ENCODE assay signal across 16 cellular contexts in the genomic region with DNA sequence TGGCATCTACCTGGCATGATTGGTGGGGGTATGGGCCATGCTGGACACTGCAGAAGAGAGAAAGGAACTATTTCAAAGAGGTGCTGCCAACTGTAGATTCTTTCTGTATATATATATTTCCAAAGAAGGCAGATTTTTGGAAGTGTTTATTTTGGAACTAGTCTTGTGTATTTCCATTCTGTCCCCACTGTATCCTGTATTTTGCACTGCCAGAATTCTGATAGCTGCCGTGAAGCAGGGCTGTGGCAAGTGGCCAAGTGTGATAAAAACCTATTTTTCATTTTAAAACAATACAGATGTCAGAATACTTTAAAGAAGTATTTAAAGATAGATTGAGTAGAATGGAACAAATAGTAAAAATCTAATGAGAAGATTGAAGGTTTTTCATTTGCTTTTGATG. TPM values are rescaled to one million over a fixed set of nuclear protein-coding genes. Genes with fewer than 3 reads are reported as not detected.
A peak's percentile ranks its signal among the peaks of the same experiment; 100 is the strongest.
DNase-seq lines count a peak whose midpoint lies in the region; FAIRE-seq and TF ChIP-seq lines count a peak whose summit lies in the region.
"Had no signal": no experiment of that assay in that cellular context is flagged by ENCODE, and none has a peak within 500 bp of the region (broad histone marks: within the 10 kb centered on the region; RNA-seq: fewer than 3 reads in every experiment).

No MANE protein-coding gene starts in this region.

- H3K27ac ChIP-seq in spleen = peak overlapping the region in 5 of 8 donors; percentile 13 to 40 (median 29)

- TF ChIP-seq CTCF in brain (conservative IDR thresholded peaks at IDR 0.05) (no peak), spleen (IDR thresholded peaks at IDR 0.05 in 8 of 11, conservative IDR thresholded peaks at IDR 0.05 in 3 of 11) (no peak), lower leg skin (IDR thresholded peaks at IDR 0.05) (no peak)

- H3K27ac Mint-ChIP-seq in brain = peak overlapping the region in 3 of 5 experiments; percentile 16 to 76 (median 65)
- H3K27ac Mint-ChIP-seq: natural killer cell had no signal

- intact Hi-C loops in spleen (cut with DNase I; ENCODE audit: low total_unique reads) = no loop called here
- intact Hi-C loops in lower leg skin (cut with DNase I; ENCODE audit: low total_unique reads) = no loop called here

- no peaks in the 10 kb centered on the region for H3K36me3 Mint-ChIP-seq in brain
- H3K36me3 Mint-ChIP-seq: natural killer cell had no signal

- H3K9me3 ChIP-seq in MG63 = no peaks in the 10 kb centered on the region; the same call in 1 of the 2 replicates
- H3K9me3 ChIP-seq in spleen = no peaks in the 10 kb centered on the region
- H3K9me3 ChIP-seq: BE2C had no signal

- no peak for FAIRE-seq in urothelium cell line (lab: Jason Lieb, UNC)
- FAIRE-seq: keratinocyte had no signal

- H3K27me3 ChIP-seq in MG63 = no peaks in the 10 kb centered on the region
- no peaks in the 10 kb centered on the region for H3K27me3 ChIP-seq in spleen (replicated peaks in 1 of 7)
- H3K27me3 ChIP-seq: BE2C had no signal

- TF ChIP-seq POLR2A in spleen (IDR thresholded peaks at IDR 0.05) = no peak
- TF ChIP-seq POLR2A in lower leg skin (IDR thresholded peaks at IDR 0.05) = no peak

- no peaks in the 10 kb centered on the region for H3K9me3 Mint-ChIP-seq in brain
- H3K9me3 Mint-ChIP-seq: natural killer cell had no signal

- peak overlapping the region in 1 of 5 experiments; percentile 14 for H3K4me3 Mint-ChIP-seq in brain
- H3K4me3 Mint-ChIP-seq: natural killer cell had no signal

- H3K36me3 ChIP-seq in MG63 (no peaks in the 10 kb centered on the region), spleen (no peaks in the 10 kb centered on the region)

- peaks cover 2% of the 10 kb centered on the region for H3K27me3 Mint-ChIP-seq in brain

- no peak overlapping the region for H3K4me3 ChIP-seq in MG63
- H3K4me3 ChIP-seq in spleen = no peak overlapping the region
- H3K4me3 ChIP-seq in lower leg skin (ENCODE audit: low read depth, poor library complexity, severe bottlenecking) = no peak overlapping the region

- H3K4me1 Mint-ChIP-seq in brain = peaks cover 36% of the 10 kb centered on the region

- 39 to 68% (median 57%) methylated on average over 1 of the region's 1 CpG for WGBS in spleen, 5 donors
- 18 to 20% methylated on average over 1 of the region's 1 CpG for WGBS in lower leg skin, 2 donors

- peaks cover 3 to 38% (median 15%) of the 10 kb centered on the region in 6 donors for H3K4me1 ChIP-seq in spleen

- DNase-seq in MG63 (peak; percentile 15), left kidney (ENCODE audit: low read depth, low spot score) (peak; percentile 52), spleen (no peak), lower leg skin (ENCODE audit: low spot score in 2 of 2) (no peak), urothelium cell line (ENCODE audit: low spot score) (no peak)
- DNase-seq in activated naive CD4-positive, alpha-beta T cell treated with anti-CD3 and anti-CD28 coated beads, Interleukin-2, amount 50 U/mL, for 16 hours = no peak
- DNase-seq: activated CD4-positive, CD25-positive, alpha-beta regulatory T cell; activated gamma-delta T cell treated with Interleukin-2 at 50 U/mL for 16 hours; BE2C; natural killer cell; NCI-H2029; NCI-H524 treated with DMSO at 0.1 percent for 48 hours; stimulated activated CD4-positive, alpha-beta T cell treated with anti-CD3 and anti-CD28 coated beads, Interleukin-4, amount 100 ng/mL, for 24 hours; trophoblast cell had no signal

RNA-seq across cellular contexts. Expression of a gene that starts 17.1 kb away (rescaled TPM):
- total RNA-seq in MG63 (2014; rRNA removed; shearing (Covaris generic); ENCODE audit: low replicate concordance) = 24.5 and 41.3 TPM in 2 replicates
- 13.6 TPM for polyA plus RNA-seq in brain (ENCODE audit: insufficient read depth, low read depth, low replicate concordance)
- 10 to 100 TPM; 17.0 to 29.2 (median 25.3) TPM for total RNA-seq in spleen
- 10 to 100 TPM in 1 of 3 donors, 1 to 10 TPM in 2; 7.2 to 11.8 (median 7.7) TPM for polyA plus RNA-seq in spleen
- total RNA-seq in lower leg skin = 10 to 100 TPM; 30.0 to 42.8 (median 34.1) TPM

Comparison
In these comparisons a context has a peak if more than half of its experiments do, and no peak if none do; other contexts are left out.
1. DNase-seq: peak in MG63 (single experiment) and left kidney (single experiment); none in spleen (single experiment), lower leg skin (0 of 2), activated naive CD4-positive, alpha-beta T cell treated with anti-CD3 and anti-CD28 coated beads, Interleukin-2, amount 50 U/mL, for 16 hours (single experiment) and urothelium cell line (single experiment).